Comparison of ENCODE assay signal across 9 cellular contexts in genomic region chr15:84911879-84912660, GRCh38. TPM values are rescaled to one million over a fixed set of nuclear protein-coding genes. Genes with fewer than 3 reads are reported as not detected.
DNase-seq lines count a peak whose midpoint lies in the region; ATAC-seq and TF ChIP-seq lines count a peak whose summit lies in the region.
"Had no signal": no experiment of that assay in that cellular context is flagged by ENCODE, and none has a peak within 500 bp of the region (broad histone marks: within the 10 kb centered on the region; RNA-seq: fewer than 3 reads in every experiment).

No MANE protein-coding gene starts in this region.

- peak overlapping the region; percentile 86 for H3K27ac ChIP-seq in RWPE1
- peak overlapping the region; percentile 11 to 81 for H3K27ac ChIP-seq in ovary

- CTCF ChIA-PET in RWPE1 (lab: Yijun Ruan, JAX), result interaction anchor here (0.6 kb wide), 1 partner anchor 76 kb away, joined by 3 read pairs; no protein-coding TSS in a partner anchor

- TF ChIP-seq CTCF in BE2C (IDR thresholded peaks at IDR 0.05; ENCODE audit: low read depth, low read length) (no peak), RWPE1 (conservative IDR thresholded peaks at IDR 0.05; ENCODE audit: low read depth) (no peak), fibroblast of villous mesenchyme (IDR thresholded peaks at IDR 0.05; ENCODE audit: insufficient read depth, low read depth, low read length) (no peak), ovary (IDR thresholded peaks at IDR 0.05) (no peak)

- DNase-seq in BE2C, result peak; percentile 61
- peak; percentile 66 for DNase-seq in RWPE1 (ENCODE audit: low spot score)
- DNase-seq in fibroblast of villous mesenchyme (ENCODE audit: low read depth), result peak; percentile 95
- DNase-seq in ovary, result peak; percentile 87 to 95 (median 91)
- DNase-seq in activated CD8-positive, alpha-beta memory T cell treated with anti-CD3 and anti-CD28 coated beads, Interleukin-2, amount 50 U/mL, for 48 hours, result no peak
- no peak for DNase-seq in activated T-cell treated with anti-CD3 and anti-CD28 coated beads for 4 hours

- H3K9me3 ChIP-seq in BE2C, result no peaks in the 10 kb centered on the region
- no peaks in the 10 kb centered on the region for H3K9me3 ChIP-seq in ovary

- H3K27me3 ChIP-seq in BE2C, result no peaks in the 10 kb centered on the region
- no peaks in the 10 kb centered on the region for H3K27me3 ChIP-seq in ovary

- H3K4me3 ChIP-seq in BE2C (ENCODE audit: low read depth, low read length), result no peak overlapping the region
- no peak overlapping the region for H3K4me3 ChIP-seq in fibroblast of villous mesenchyme (ENCODE audit: low read depth, low read length)
- no peak overlapping the region for H3K4me3 ChIP-seq in ovary

- ATAC-seq in activated CD4-positive, CD25-positive, alpha-beta regulatory T cell treated with anti-CD3 and anti-CD28 coated beads, Interleukin-2, amount 50 U/mL, for 24 hours, result no peak
- no peak for ATAC-seq in HG02763 (IDR thresholded peaks at IDR 0.05; ENCODE audit: unreplicated experiment)

- peaks cover 27% of the 10 kb centered on the region for H3K4me1 ChIP-seq in BE2C
- peaks cover 23% of the 10 kb centered on the region for H3K4me1 ChIP-seq in ovary (ENCODE audit: insufficient read depth)

- POLR2A ChIA-PET in RWPE1 (lab: Yijun Ruan, JAX; ENCODE audit: low non-redundant PET), result no interaction called here

- WGBS in ovary, 3 donors, result 14 to 26% (median 19%) methylated on average over 6 of the region's 6 CpGs

- H3K36me3 ChIP-seq in BE2C, result no peaks in the 10 kb centered on the region
- H3K36me3 ChIP-seq in ovary, result no peaks in the 10 kb centered on the region

- intact Hi-C loops in ovary (cut with DNase I), result loop anchor here in 1 of 4 donors (10.0 kb wide), 3 partner anchors 87 to 257 kb away; partner anchors contain the start of genes NMB, WDR73 and ZNF592

- TF ChIP-seq POLR2A in ovary (IDR thresholded peaks at IDR 0.05), result no peak

- TF ChIP-seq EP300 in ovary (IDR thresholded peaks at IDR 0.05), result peak; percentile 43

RNA-seq across cellular contexts. Expression of gene SLC28A1, which starts 27.6 kb away (rescaled TPM):
- polyA plus RNA-seq in BE2C (2012; ENCODE audit: insufficient read depth, insufficient read length, low read depth), result not detected
- total RNA-seq in fibroblast of villous mesenchyme (not detected in 2 replicates), ovary (under 1 TPM in 5 of 7 donors, not detected in 2; 0.10 to 0.92 (median 0.20) TPM)
- polyA plus RNA-seq in ovary, result under 1 TPM in 1 of 2 donors, not detected in 1; 0.02 TPM
- total RNA-seq: T-helper 1 cell treated with Interleukin-12 subunit alpha and Interleukin-12 subunit beta and Interleukin-4 antibody, amounts not matched to agents 30 ng/mL and 1 ng/mL, for 36 hours had no signal

Comparison
In these comparisons a context has a peak if more than half of its experiments do, and no peak if none do; other contexts are left out.
1. DNase-seq: peak in BE2C (single experiment), RWPE1 (single experiment), fibroblast of villous mesenchyme (single experiment) and ovary (5 of 5); none in activated CD8-positive, alpha-beta memory T cell treated with anti-CD3 and anti-CD28 coated beads, Interleukin-2, amount 50 U/mL, for 48 hours (single experiment) and activated T-cell treated with anti-CD3 and anti-CD28 coated beads for 4 hours (single experiment).